33 cellular contexts compared by ENCODE assay signal in genomic region chr7:155440018-155440410, GRCh38. TPM values are rescaled to one million over a fixed set of nuclear protein-coding genes. Genes with fewer than 3 reads are reported as not detected.
"Had no signal": no experiment of that assay in that cellular context is flagged by ENCODE, and none has a peak within 500 bp of the region (broad histone marks: within the 10 kb centered on the region; RNA-seq: fewer than 3 reads in every experiment).

No MANE protein-coding gene starts in this region.

- DNase-seq: hypothalamus; immature natural killer cell; mesendoderm; midbrain; naive thymus-derived CD4-positive, alpha-beta T cell; nucleus accumbens; sigmoid colon; small intestine; stimulated activated CD4-positive, alpha-beta T cell treated with anti-CD3 and anti-CD28 coated beads, Interleukin-1b, Interleukin-23, amount 100 ng/mL, for 48 hours; stimulated activated CD4-positive, alpha-beta T cell treated with anti-CD3 and anti-CD28 coated beads, Interleukin-2, amount 100 ng/mL, for 48 hours; stimulated activated CD4-positive, alpha-beta T cell treated with anti-CD3 and anti-CD28 coated beads, Interleukin-4, amount 100 ng/mL, for 4 hours; stimulated activated CD8-positive, alpha-beta memory T cell treated with anti-CD3 and anti-CD28 coated beads, Interleukin-4, amount 100 ng/mL, for 48 hours; stimulated activated naive CD4-positive, alpha-beta T cell treated with Interleukin-2 at 50 U/mL for 16 hours; stimulated activated naive CD8-positive, alpha-beta T cell treated with anti-CD3 and anti-CD28 coated beads, Interleukin-15, amount 100 ng/mL, for 72 hours; substantia nigra; uterus had no signal

- H2AFZ ChIP-seq: parathyroid adenoma had no signal

- H3K9ac ChIP-seq: parathyroid adenoma had no signal

- H3K9me3 Mint-ChIP-seq: immature natural killer cell; naive thymus-derived CD4-positive, alpha-beta T cell; natural killer cell treated with Interleukin-12 subunit alpha and Interleukin-12 subunit beta and Interleukin-15 and Interleukin-18, amount 100 ng/mL, for 72 hours; stimulated activated naive CD8-positive, alpha-beta T cell treated with anti-CD3 and anti-CD28 coated beads, Interleukin-15, amount 100 ng/mL, for 72 hours; type B pancreatic cell had no signal

- H3K4me3 Mint-ChIP-seq: immature natural killer cell; naive thymus-derived CD4-positive, alpha-beta T cell; natural killer cell treated with Interleukin-12 subunit alpha and Interleukin-12 subunit beta and Interleukin-15 and Interleukin-18, amount 100 ng/mL, for 72 hours; stimulated activated memory B cell treated with anti-CD40 and anti-IgM and Interleukin-4, amounts not matched to agents 10 μg/mL and 1 μg/mL and 100 μg/mL, for 72 hours; stimulated activated naive CD8-positive, alpha-beta T cell treated with anti-CD3 and anti-CD28 coated beads, Interleukin-15, amount 100 ng/mL, for 72 hours; type B pancreatic cell had no signal

- H3K4me1 ChIP-seq: heart left ventricle, parathyroid adenoma, right atrium auricular region, sigmoid colon, tibial nerve, uterus had no signal

- ATAC-seq: heart left ventricle; left lobe of liver; mucosa of descending colon; naive thymus-derived CD4-positive, alpha-beta T cell; natural killer cell treated with Interleukin-12 subunit alpha and Interleukin-12 subunit beta and Interleukin-15 and Interleukin-18, amount 100 ng/mL, for 72 hours; stimulated activated memory B cell treated with anti-CD40 and anti-IgM and Interleukin-4, amounts not matched to agents 10 μg/mL and 1 μg/mL and 100 μg/mL, for 72 hours; stimulated activated naive CD8-positive, alpha-beta T cell treated with anti-CD3 and anti-CD28 coated beads, Interleukin-15, amount 100 ng/mL, for 72 hours had no signal

- H3K27ac Mint-ChIP-seq: immature natural killer cell; naive thymus-derived CD4-positive, alpha-beta T cell; natural killer cell treated with Interleukin-12 subunit alpha and Interleukin-12 subunit beta and Interleukin-15 and Interleukin-18, amount 100 ng/mL, for 72 hours; progenitor cell of endocrine pancreas; stimulated activated memory B cell treated with anti-CD40 and anti-IgM and Interleukin-4, amounts not matched to agents 10 μg/mL and 1 μg/mL and 100 μg/mL, for 72 hours; stimulated activated naive CD8-positive, alpha-beta T cell treated with anti-CD3 and anti-CD28 coated beads, Interleukin-15, amount 100 ng/mL, for 72 hours; type B pancreatic cell had no signal

- H3K4me3 ChIP-seq: heart left ventricle, lung, mucosa of descending colon, right atrium auricular region, sigmoid colon, tibial nerve, uterus had no signal

- H3K27ac ChIP-seq: heart left ventricle, parathyroid adenoma, right atrium auricular region, sigmoid colon, tibial nerve, uterus had no signal

- H3K79me2 ChIP-seq: parathyroid adenoma had no signal

- H3K36me3 ChIP-seq: heart left ventricle, right atrium auricular region, sigmoid colon, tibial nerve, uterus had no signal

- FAIRE-seq: islet of Langerhans, small intestine had no signal

- H3K36me3 Mint-ChIP-seq: immature natural killer cell; naive thymus-derived CD4-positive, alpha-beta T cell; natural killer cell treated with Interleukin-12 subunit alpha and Interleukin-12 subunit beta and Interleukin-15 and Interleukin-18, amount 100 ng/mL, for 72 hours; stimulated activated memory B cell treated with anti-CD40 and anti-IgM and Interleukin-4, amounts not matched to agents 10 μg/mL and 1 μg/mL and 100 μg/mL, for 72 hours; type B pancreatic cell had no signal

- H3K27me3 ChIP-seq: right atrium auricular region, uterus had no signal

- H3K9me3 ChIP-seq: heart left ventricle, mucosa of descending colon, right atrium auricular region, sigmoid colon, tibial nerve, uterus had no signal

- H3K4me1 Mint-ChIP-seq: immature natural killer cell; stimulated activated memory B cell treated with anti-CD40 and anti-IgM and Interleukin-4, amounts not matched to agents 10 μg/mL and 1 μg/mL and 100 μg/mL, for 72 hours; stimulated activated naive CD8-positive, alpha-beta T cell treated with anti-CD3 and anti-CD28 coated beads, Interleukin-15, amount 100 ng/mL, for 72 hours had no signal

RNA-seq across cellular contexts. Expression of gene EN2, which starts 17.9 kb away (rescaled TPM):
- total RNA-seq: left lobe of liver; mucosa of descending colon; naive thymus-derived CD4-positive, alpha-beta T cell; progenitor cell of endocrine pancreas; pulmonary artery endothelial cell; right atrium auricular region; temporal lobe; ureter had no signal
- polyA plus RNA-seq: immature natural killer cell; liver; naive thymus-derived CD4-positive, alpha-beta T cell; neural cell; sigmoid colon; small intestine had no signal
